ENCODE assay signal across 22 cellular contexts in genomic region chr9:99359336-99359735, GRCh38.
"Had no signal": no experiment of that assay in that cellular context is flagged by ENCODE, and none has a peak within 500 bp of the region (broad histone marks: within the 10 kb centered on the region; RNA-seq: fewer than 3 reads in every experiment).

No MANE protein-coding gene starts in this region.

- H3K4me1 Mint-ChIP-seq: mesothelial cell of epicardium; stimulated activated effector memory CD8-positive, alpha-beta T cell treated with anti-CD3 and anti-CD28 coated beads, Interleukin-12 subunit alpha, Interleukin-12 subunit beta, amount 100 ng/mL, for 72 hours had no signal

- H3K27me3 ChIP-seq: body of pancreas had no signal

- DNase-seq: activated CD4-positive, alpha-beta T cell treated with anti-CD3 and anti-CD28 coated beads for 48 hours; activated CD4-positive, CD25-positive, alpha-beta regulatory T cell; activated CD8-positive, alpha-beta T cell treated with anti-CD3 and anti-CD28 coated beads for 36 hours; activated naive CD4-positive, alpha-beta T cell treated with anti-CD3 and anti-CD28 coated beads for 36 hours; activated T-cell treated with anti-CD3 and anti-CD28 coated beads, Interleukin-2, amount 50 U/mL, for 24 hours; body of pancreas; central memory CD4-positive, alpha-beta T cell; cortex of kidney; left colon; occipital lobe; stimulated activated CD4-positive, alpha-beta T cell treated with anti-CD3 and anti-CD28 coated beads, Interleukin-4, amount 100 ng/mL, for 24 hours; T-helper 1 cell; T-helper 9 cell; thyroid gland had no signal

- H2AFZ ChIP-seq: hepatocyte had no signal

- H3K27ac Mint-ChIP-seq: activated CD8-positive, alpha-beta T cell treated with anti-CD3 and anti-CD28 coated beads for 36 hours; activated naive CD4-positive, alpha-beta T cell treated with anti-CD3 and anti-CD28 coated beads for 36 hours; activated T-cell treated with anti-CD3 and anti-CD28 coated beads, Interleukin-2, amount 50 U/mL, for 24 hours; activated T-helper 2 cell treated with anti-CD3 and anti-CD28 coated beads, Interferon-gamma antibody, Interleukin-2, Interleukin-4, amounts not matched to agents 10 μg/mL and 5 μg/mL and 100 μg/mL, durations not matched to agents 14 hours and 24 hours and 36 hours; mesothelial cell of epicardium; natural killer cell treated with Interleukin-12 subunit alpha and Interleukin-12 subunit beta and Interleukin-15 and Interleukin-18, amount 100 ng/mL, for 72 hours; stimulated activated effector memory CD8-positive, alpha-beta T cell treated with anti-CD3 and anti-CD28 coated beads, Interleukin-12 subunit alpha, Interleukin-12 subunit beta, amount 100 ng/mL, for 72 hours had no signal

- H3K9me3 Mint-ChIP-seq: activated CD8-positive, alpha-beta T cell treated with anti-CD3 and anti-CD28 coated beads for 36 hours; activated naive CD4-positive, alpha-beta T cell treated with anti-CD3 and anti-CD28 coated beads for 36 hours; activated T-cell treated with anti-CD3 and anti-CD28 coated beads, Interleukin-2, amount 50 U/mL, for 24 hours; activated T-helper 2 cell treated with anti-CD3 and anti-CD28 coated beads, Interferon-gamma antibody, Interleukin-2, Interleukin-4, amounts not matched to agents 10 μg/mL and 5 μg/mL and 100 μg/mL, durations not matched to agents 14 hours and 24 hours and 36 hours; natural killer cell treated with Interleukin-12 subunit alpha and Interleukin-12 subunit beta and Interleukin-15 and Interleukin-18, amount 100 ng/mL, for 72 hours; stimulated activated effector memory CD8-positive, alpha-beta T cell treated with anti-CD3 and anti-CD28 coated beads, Interleukin-12 subunit alpha, Interleukin-12 subunit beta, amount 100 ng/mL, for 72 hours had no signal

- H3K36me3 Mint-ChIP-seq: mesothelial cell of epicardium; natural killer cell treated with Interleukin-12 subunit alpha and Interleukin-12 subunit beta and Interleukin-15 and Interleukin-18, amount 100 ng/mL, for 72 hours; stimulated activated effector memory CD8-positive, alpha-beta T cell treated with anti-CD3 and anti-CD28 coated beads, Interleukin-12 subunit alpha, Interleukin-12 subunit beta, amount 100 ng/mL, for 72 hours had no signal

- H3K4me1 ChIP-seq: body of pancreas had no signal

- H3K27ac ChIP-seq: body of pancreas, gastroesophageal sphincter, hepatocyte, thyroid gland had no signal

- H3K4me3 Mint-ChIP-seq: activated CD8-positive, alpha-beta T cell treated with anti-CD3 and anti-CD28 coated beads for 36 hours; activated naive CD4-positive, alpha-beta T cell treated with anti-CD3 and anti-CD28 coated beads for 36 hours; activated T-cell treated with anti-CD3 and anti-CD28 coated beads, Interleukin-2, amount 50 U/mL, for 24 hours; mesothelial cell of epicardium; natural killer cell treated with Interleukin-12 subunit alpha and Interleukin-12 subunit beta and Interleukin-15 and Interleukin-18, amount 100 ng/mL, for 72 hours; stimulated activated effector memory CD8-positive, alpha-beta T cell treated with anti-CD3 and anti-CD28 coated beads, Interleukin-12 subunit alpha, Interleukin-12 subunit beta, amount 100 ng/mL, for 72 hours had no signal

- H3K36me3 ChIP-seq: gastroesophageal sphincter, thyroid gland had no signal

- H3K4me3 ChIP-seq: body of pancreas, gastroesophageal sphincter, hepatocyte, lung, thyroid gland had no signal

- ATAC-seq: activated CD8-positive, alpha-beta T cell treated with anti-CD3 and anti-CD28 coated beads for 36 hours; body of pancreas; esophagus mucosa; gastroesophageal sphincter; left colon; natural killer cell treated with Interleukin-12 subunit alpha and Interleukin-12 subunit beta and Interleukin-15 and Interleukin-18, amount 100 ng/mL, for 72 hours; stimulated activated effector memory CD8-positive, alpha-beta T cell treated with anti-CD3 and anti-CD28 coated beads, Interleukin-12 subunit alpha, Interleukin-12 subunit beta, amount 100 ng/mL, for 72 hours had no signal

- H3K9me3 ChIP-seq: body of pancreas, gastroesophageal sphincter, thyroid gland had no signal

- H3K4me2 ChIP-seq: hepatocyte had no signal
